ENCODE assay signal across 1 cellular context in the genomic region with DNA sequence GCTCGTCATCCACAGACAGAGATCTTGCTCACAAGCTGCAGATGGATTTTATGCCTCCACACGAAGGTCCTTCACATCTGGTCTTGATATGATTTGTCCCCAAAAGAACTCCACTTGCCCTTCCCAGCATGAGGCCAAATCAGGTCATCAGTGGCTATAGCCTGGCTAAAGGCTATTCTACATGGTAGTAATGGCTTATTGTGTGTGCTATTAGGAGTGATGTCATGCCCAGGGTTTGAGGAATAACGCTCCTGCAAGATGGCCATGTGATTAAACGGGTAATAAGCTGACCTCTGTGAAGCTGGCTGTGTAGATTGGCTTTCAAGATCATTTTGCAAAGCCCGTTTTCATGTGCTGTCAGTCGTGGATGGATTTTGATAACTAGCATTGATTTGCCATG.
TF ChIP-seq lines count a peak whose summit lies in the region.

No MANE protein-coding gene starts in this region.

TF ChIP-seq in IMR-90, 13 proteins besides CTCF, POLR2A, EP300 and RAD21 (continued from another document):
- TF ChIP-seq, protein P1, sequence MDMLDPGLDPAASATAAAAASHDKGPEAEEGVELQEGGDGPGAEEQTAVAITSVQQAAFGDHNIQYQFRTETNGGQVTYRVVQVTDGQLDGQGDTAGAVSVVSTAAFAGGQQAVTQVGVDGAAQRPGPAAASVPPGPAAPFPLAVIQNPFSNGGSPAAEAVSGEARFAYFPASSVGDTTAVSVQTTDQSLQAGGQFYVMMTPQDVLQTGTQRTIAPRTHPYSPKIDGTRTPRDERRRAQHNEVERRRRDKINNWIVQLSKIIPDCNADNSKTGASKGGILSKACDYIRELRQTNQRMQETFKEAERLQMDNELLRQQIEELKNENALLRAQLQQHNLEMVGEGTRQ (IDR thresholded peaks at IDR 0.05; ENCODE audit: low read depth, low read length): no peak
- no peak for TF ChIP-seq CHD1 (IDR thresholded peaks at IDR 0.05; ENCODE audit: low read depth, low read length)
- TF ChIP-seq, protein P2, sequence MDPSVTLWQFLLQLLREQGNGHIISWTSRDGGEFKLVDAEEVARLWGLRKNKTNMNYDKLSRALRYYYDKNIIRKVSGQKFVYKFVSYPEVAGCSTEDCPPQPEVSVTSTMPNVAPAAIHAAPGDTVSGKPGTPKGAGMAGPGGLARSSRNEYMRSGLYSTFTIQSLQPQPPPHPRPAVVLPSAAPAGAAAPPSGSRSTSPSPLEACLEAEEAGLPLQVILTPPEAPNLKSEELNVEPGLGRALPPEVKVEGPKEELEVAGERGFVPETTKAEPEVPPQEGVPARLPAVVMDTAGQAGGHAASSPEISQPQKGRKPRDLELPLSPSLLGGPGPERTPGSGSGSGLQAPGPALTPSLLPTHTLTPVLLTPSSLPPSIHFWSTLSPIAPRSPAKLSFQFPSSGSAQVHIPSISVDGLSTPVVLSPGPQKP (IDR thresholded peaks at IDR 0.05; ENCODE audit: borderline replicate concordance, low read depth, low read length): no peak
- no peak for TF ChIP-seq BHLHE40 (IDR thresholded peaks at IDR 0.05; ENCODE audit: low read depth, low read length)
- no peak for TF ChIP-seq MAFK (IDR thresholded peaks at IDR 0.05; ENCODE audit: low read depth, low read length)
- no peak for TF ChIP-seq MAZ (IDR thresholded peaks at IDR 0.05; ENCODE audit: borderline replicate concordance, low read depth, low read length)
- TF ChIP-seq NFE2L2 (IDR thresholded peaks at IDR 0.05; ENCODE audit: low read depth, low read length): no peak
